Comparison of ENCODE assay signal across 21 cellular contexts in the genomic region with DNA sequence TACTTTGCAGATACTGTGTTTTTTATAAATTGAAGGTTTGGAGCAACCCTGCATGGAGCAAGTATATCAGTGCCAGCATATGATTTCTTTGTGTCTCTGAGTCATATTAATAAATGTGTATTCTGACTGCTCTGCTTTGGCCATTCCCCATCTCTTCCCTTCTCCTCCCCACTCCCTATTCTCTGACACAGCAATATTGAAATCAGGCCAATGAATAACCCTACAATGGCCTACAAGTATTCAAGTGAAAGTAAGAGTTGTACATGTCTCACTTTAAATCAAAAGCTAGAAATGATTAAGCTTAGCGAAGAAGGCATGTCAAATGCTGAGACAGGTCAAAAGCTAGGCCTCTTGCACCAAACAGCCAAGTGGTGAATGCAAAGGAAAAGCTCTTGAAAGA.
DNase-seq lines count a peak whose midpoint lies in the region; ATAC-seq, FAIRE-seq and TF ChIP-seq lines count a peak whose summit lies in the region.
"Had no signal": no experiment of that assay in that cellular context is flagged by ENCODE, and none has a peak within 500 bp of the region (broad histone marks: within the 10 kb centered on the region; RNA-seq: fewer than 3 reads in every experiment).

No MANE protein-coding gene starts in this region.

- H3K4me2 ChIP-seq in IMR-90 (ENCODE audit: low read depth, low read length) = no peak overlapping the region
- H3K4me2 ChIP-seq: A549, BLaER1, KMS-11, SK-N-SH had no signal

- H3K14ac ChIP-seq in IMR-90 (replicated peaks; ENCODE audit: low read depth, low read length) = no peak overlapping the region

- H3K9me3 ChIP-seq in IMR-90 (ENCODE audit: control insufficient read depth, insufficient read depth, low read length) = no peaks in the 10 kb centered on the region
- no peaks in the 10 kb centered on the region for H3K9me3 ChIP-seq in upper lobe of left lung
- H3K9me3 ChIP-seq: A549, BLaER1, HAP-1, SK-N-SH had no signal

- BruUV-seq in IMR-90 (replicated peaks; lab: Mats Ljungman, UMichigan) = no TSS peak

- no peak overlapping the region for H3K18ac ChIP-seq in IMR-90 (ENCODE audit: low read depth, low read length)

- no peak overlapping the region for H4K5ac ChIP-seq in IMR-90 (ENCODE audit: low read depth, low read length)

- H3K9me1 ChIP-seq in IMR-90 (ENCODE audit: insufficient read depth, low read length) = no peaks in the 10 kb centered on the region

- no peaks in the 10 kb centered on the region for H3K4me1 ChIP-seq in IMR-90 (ENCODE audit: control insufficient read depth, insufficient read depth, low read length)
- H3K4me1 ChIP-seq in upper lobe of left lung = peaks cover 0 to 6% (median 0%) of the 10 kb centered on the region in 4 donors
- H3K4me1 ChIP-seq: A549, HAP-1 had no signal

- H3K79me1 ChIP-seq in IMR-90 (ENCODE audit: low read depth in 1 of 2, low read length in 2 of 2) = no peaks in the 10 kb centered on the region

- no peak overlapping the region for H3K9ac ChIP-seq in IMR-90 (ENCODE audit: low read depth, low read length)
- H3K9ac ChIP-seq: BLaER1, GM23248, KMS-11, SK-N-SH had no signal

- TF ChIP-seq EP300 in upper lobe of left lung (IDR thresholded peaks at IDR 0.05) = no peak

- CTCF ChIA-PET in IMR-90 (lab: Yijun Ruan, JAX) = interaction anchor here (0.7 to 0.9 kb wide), 2 partner anchors 9 to 124 kb away, joined by 3 read pairs; no protein-coding TSS in a partner anchor

- no peak overlapping the region for H2BK120ac ChIP-seq in IMR-90 (ENCODE audit: low read depth, low read length)

- no peak overlapping the region for H3K56ac ChIP-seq in IMR-90 (ENCODE audit: extremely low read depth, insufficient read depth, low read length)

- POLR2A ChIA-PET in IMR-90 (lab: Charles Lee; ENCODE audit: unreplicated experiment) = no interaction called here

- DNase-seq in IMR-90 (peak; percentile 22), left kidney (ENCODE audit: low read depth, low spot score) (peak; percentile 12), upper lobe of left lung (no peak), D721Med (ENCODE audit: insufficient read length, low spot score) (no peak), left lobe of liver (ENCODE audit: low spot score) (no peak), C1 segment of cervical spinal cord (lab: John Stamatoyannopoulos, UW) (no peak)
- DNase-seq: CD8-positive, alpha-beta memory T cell; GM23248; MV-4-11; NCI-H510A; NCI-H82; SHP77; SK-N-SH; T-cell had no signal

- no peak overlapping the region for H2BK20ac ChIP-seq in IMR-90 (ENCODE audit: low read depth, low read length)

- intact Hi-C loops in IMR-90 (cut with micrococcal nuclease) = no loop called here

- H2AFZ ChIP-seq in IMR-90 (replicated peaks; ENCODE audit: low read length, poor library complexity) = no peak overlapping the region
- H2AFZ ChIP-seq: GM23248 had no signal

- no peak overlapping the region for H2AK5ac ChIP-seq in IMR-90 (ENCODE audit: low read depth, low read length)

- TF ChIP-seq RAD21 in IMR-90 (IDR thresholded peaks at IDR 0.05; ENCODE audit: low read length) = no peak

- no peak overlapping the region for H4K91ac ChIP-seq in IMR-90 (ENCODE audit: insufficient read depth, low read depth, low read length)

- no CpG with 5 or more reads among the region's 1 CpG for WGBS in IMR-90 (ENCODE audit: extremely low coverage in 2 of 2, insufficient read length in 1 of 2), 2 experiments
- WGBS in upper lobe of left lung, 2 donors = 85 to 100% methylated on average over 1 of the region's 1 CpG

- no peak overlapping the region for H3K23ac ChIP-seq in IMR-90 (ENCODE audit: low read depth, low read length)

- no peak overlapping the region for H2AK9ac ChIP-seq in IMR-90 (replicated peaks; ENCODE audit: low read depth, low read length, poor library complexity)

- H3K36me3 ChIP-seq in IMR-90 (ENCODE audit: control insufficient read depth, insufficient read depth, low read length) = no peaks in the 10 kb centered on the region
- H3K36me3 ChIP-seq in upper lobe of left lung = no peaks in the 10 kb centered on the region
- H3K36me3 ChIP-seq: BLaER1, HAP-1 had no signal

- TF ChIP-seq CTCF in IMR-90 (conservative IDR thresholded peaks at IDR 0.05; ENCODE audit: low read depth, low read length) (no peak), upper lobe of left lung (IDR thresholded peaks at IDR 0.05) (no peak), D721Med (IDR thresholded peaks at IDR 0.05; ENCODE audit: insufficient read depth, missing control alignments) (no peak)

- H4K20me1 ChIP-seq in IMR-90 (ENCODE audit: insufficient read depth, low read length) = no peaks in the 10 kb centered on the region
- H4K20me1 ChIP-seq: BLaER1 had no signal

- no peak overlapping the region for H3K4me3 ChIP-seq in IMR-90 (ENCODE audit: insufficient read depth, low read depth, low read length)
- H3K4me3 ChIP-seq in upper lobe of left lung = no peak overlapping the region
- H3K4me3 ChIP-seq: A549, BLaER1, GM23248, HAP-1 had no signal

- dilution Hi-C loops in IMR-90 (cut with HindIII; ENCODE audit: low sequenced_read_pairs, unreplicated experiment) = no loop called here

- H2BK15ac ChIP-seq in IMR-90 (ENCODE audit: low read depth, low read length) = no peak overlapping the region

- FAIRE-seq in D721Med (lab: Jason Lieb, UNC) = no peak
- FAIRE-seq: A549, GM12892 had no signal

- TF ChIP-seq POLR2A in IMR-90 (IDR thresholded peaks at IDR 0.05; ENCODE audit: low read depth, low read length) (no peak), upper lobe of left lung (IDR thresholded peaks at IDR 0.05) (no peak)

- ATAC-seq in GM18873 (IDR thresholded peaks at IDR 0.05; ENCODE audit: low FRiP score, unreplicated experiment) (peak; percentile 50), HG02588 (IDR thresholded peaks at IDR 0.05; ENCODE audit: unreplicated experiment) (peak; percentile 42), IMR-90 (ENCODE audit: low read depth) (no peak), upper lobe of left lung (ENCODE audit: low FRiP score in 2 of 2) (no peak), left lobe of liver (no peak)
- ATAC-seq: T-cell had no signal

- H2BK5ac ChIP-seq in IMR-90 (ENCODE audit: low read depth, low read length, poor library complexity, severe bottlenecking) = no peak overlapping the region

- H3K27ac ChIP-seq in IMR-90 (ENCODE audit: insufficient read depth, low read length) (no peak overlapping the region), upper lobe of left lung (no peak overlapping the region)
- H3K27ac ChIP-seq: A549, BLaER1, GM23248, KMS-11 had no signal

- H3K27me3 ChIP-seq in IMR-90 (ENCODE audit: control insufficient read depth, insufficient read depth, low read length) (no peaks in the 10 kb centered on the region), upper lobe of left lung (no peaks in the 10 kb centered on the region)
- H3K27me3 ChIP-seq: BLaER1 had no signal

- in situ Hi-C loops in IMR-90 (cut with MboI; ENCODE audit: low sequenced_read_pairs) = no loop called here

- H4K8ac ChIP-seq in IMR-90 (ENCODE audit: low read depth in 2 of 2, low read length in 2 of 2) = no peak overlapping the region

- H3K4ac ChIP-seq in IMR-90 (ENCODE audit: low read depth, low read length) = no peak overlapping the region

TF ChIP-seq in IMR-90, 13 proteins besides CTCF, POLR2A, EP300 and RAD21:
- TF ChIP-seq FOS (IDR thresholded peaks at IDR 0.05; ENCODE audit: low read depth, low read length) (no peak), CEBPB (IDR thresholded peaks at IDR 0.05; ENCODE audit: low read depth, low read length) (no peak), CHD1 (IDR thresholded peaks at IDR 0.05; ENCODE audit: low read depth, low read length) (no peak), RFX5 (IDR thresholded peaks at IDR 0.05; ENCODE audit: low read depth, low read length) (no peak), MXI1 (IDR thresholded peaks at IDR 0.05; ENCODE audit: borderline replicate concordance, low read depth, low read length) (no peak), BHLHE40 (IDR thresholded peaks at IDR 0.05; ENCODE audit: low read depth, low read length) (no peak), NFE2L2 (IDR thresholded peaks at IDR 0.05; ENCODE audit: low read depth, low read length) (no peak), SMC3 (IDR thresholded peaks at IDR 0.05; ENCODE audit: low read depth, low read length) (no peak), MAZ (IDR thresholded peaks at IDR 0.05; ENCODE audit: borderline replicate concordance, low read depth, low read length) (no peak), RCOR1 (IDR thresholded peaks at IDR 0.05; ENCODE audit: insufficient replicate concordance, low read length) (no peak), MAFK (IDR thresholded peaks at IDR 0.05; ENCODE audit: low read depth, low read length) (no peak)
- TF ChIP-seq, protein P1, sequence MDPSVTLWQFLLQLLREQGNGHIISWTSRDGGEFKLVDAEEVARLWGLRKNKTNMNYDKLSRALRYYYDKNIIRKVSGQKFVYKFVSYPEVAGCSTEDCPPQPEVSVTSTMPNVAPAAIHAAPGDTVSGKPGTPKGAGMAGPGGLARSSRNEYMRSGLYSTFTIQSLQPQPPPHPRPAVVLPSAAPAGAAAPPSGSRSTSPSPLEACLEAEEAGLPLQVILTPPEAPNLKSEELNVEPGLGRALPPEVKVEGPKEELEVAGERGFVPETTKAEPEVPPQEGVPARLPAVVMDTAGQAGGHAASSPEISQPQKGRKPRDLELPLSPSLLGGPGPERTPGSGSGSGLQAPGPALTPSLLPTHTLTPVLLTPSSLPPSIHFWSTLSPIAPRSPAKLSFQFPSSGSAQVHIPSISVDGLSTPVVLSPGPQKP (IDR thresholded peaks at IDR 0.05; ENCODE audit: borderline replicate concordance, low read depth, low read length) = no peak
- TF ChIP-seq, protein P2, sequence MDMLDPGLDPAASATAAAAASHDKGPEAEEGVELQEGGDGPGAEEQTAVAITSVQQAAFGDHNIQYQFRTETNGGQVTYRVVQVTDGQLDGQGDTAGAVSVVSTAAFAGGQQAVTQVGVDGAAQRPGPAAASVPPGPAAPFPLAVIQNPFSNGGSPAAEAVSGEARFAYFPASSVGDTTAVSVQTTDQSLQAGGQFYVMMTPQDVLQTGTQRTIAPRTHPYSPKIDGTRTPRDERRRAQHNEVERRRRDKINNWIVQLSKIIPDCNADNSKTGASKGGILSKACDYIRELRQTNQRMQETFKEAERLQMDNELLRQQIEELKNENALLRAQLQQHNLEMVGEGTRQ (IDR thresholded peaks at IDR 0.05; ENCODE audit: low read depth, low read length) = no peak

Comparison
In these comparisons a context has a peak if more than half of its experiments do, and no peak if none do; other contexts are left out.
1. ATAC-seq: peak in GM18873 (single experiment) and HG02588 (single experiment); none in IMR-90 (single experiment), upper lobe of left lung (0 of 2) and left lobe of liver (single experiment).
2. DNase-seq: peak in IMR-90 (single experiment) and left kidney (single experiment); none in upper lobe of left lung (0 of 2), D721Med (single experiment), left lobe of liver (single experiment) and C1 segment of cervical spinal cord (0 of 14).